ENCODE assay signal across 1 cellular context in the genomic region with DNA sequence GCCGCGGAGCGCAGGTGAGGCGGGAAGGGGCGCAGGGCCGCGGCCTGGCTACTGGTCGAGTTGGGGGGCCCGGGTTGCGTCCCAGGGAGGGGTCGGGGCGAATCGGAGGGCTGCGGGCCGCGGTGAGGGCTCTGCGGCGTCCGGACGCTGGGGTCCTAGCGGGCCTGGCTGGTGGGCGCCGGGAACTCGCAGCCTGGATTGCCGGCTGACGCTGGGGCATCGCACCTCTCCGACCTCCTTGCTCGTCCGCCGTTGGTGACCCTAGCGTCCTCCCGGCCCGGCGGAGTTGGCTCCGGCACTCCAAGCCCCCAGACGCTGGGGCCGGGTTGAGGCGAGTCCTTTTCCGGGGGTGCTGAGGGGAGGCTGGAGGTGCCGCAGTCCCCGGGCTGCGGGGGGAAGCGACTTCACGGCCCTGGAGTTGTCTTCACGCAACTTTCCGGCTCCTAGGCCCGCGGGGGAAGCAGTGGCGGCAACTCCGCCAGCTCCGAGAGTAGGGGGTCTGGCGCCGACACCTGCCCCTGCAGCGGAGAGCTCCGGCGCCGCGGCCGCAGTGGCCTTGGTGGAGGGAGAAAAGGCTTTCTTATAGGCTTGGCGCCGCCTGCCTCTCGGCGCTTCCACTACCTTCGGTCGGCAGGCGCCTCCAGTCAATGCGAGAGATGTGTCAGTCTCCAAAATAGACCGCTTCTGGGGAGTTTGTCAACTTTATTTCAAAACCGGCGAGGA.
TF ChIP-seq lines count a peak whose summit lies in the region.

No MANE protein-coding gene starts in this region.

TF ChIP-seq in HepG2, 621 proteins besides CTCF, POLR2A, EP300 and RAD21 (continued from another document):
- TF ChIP-seq, protein P1, sequence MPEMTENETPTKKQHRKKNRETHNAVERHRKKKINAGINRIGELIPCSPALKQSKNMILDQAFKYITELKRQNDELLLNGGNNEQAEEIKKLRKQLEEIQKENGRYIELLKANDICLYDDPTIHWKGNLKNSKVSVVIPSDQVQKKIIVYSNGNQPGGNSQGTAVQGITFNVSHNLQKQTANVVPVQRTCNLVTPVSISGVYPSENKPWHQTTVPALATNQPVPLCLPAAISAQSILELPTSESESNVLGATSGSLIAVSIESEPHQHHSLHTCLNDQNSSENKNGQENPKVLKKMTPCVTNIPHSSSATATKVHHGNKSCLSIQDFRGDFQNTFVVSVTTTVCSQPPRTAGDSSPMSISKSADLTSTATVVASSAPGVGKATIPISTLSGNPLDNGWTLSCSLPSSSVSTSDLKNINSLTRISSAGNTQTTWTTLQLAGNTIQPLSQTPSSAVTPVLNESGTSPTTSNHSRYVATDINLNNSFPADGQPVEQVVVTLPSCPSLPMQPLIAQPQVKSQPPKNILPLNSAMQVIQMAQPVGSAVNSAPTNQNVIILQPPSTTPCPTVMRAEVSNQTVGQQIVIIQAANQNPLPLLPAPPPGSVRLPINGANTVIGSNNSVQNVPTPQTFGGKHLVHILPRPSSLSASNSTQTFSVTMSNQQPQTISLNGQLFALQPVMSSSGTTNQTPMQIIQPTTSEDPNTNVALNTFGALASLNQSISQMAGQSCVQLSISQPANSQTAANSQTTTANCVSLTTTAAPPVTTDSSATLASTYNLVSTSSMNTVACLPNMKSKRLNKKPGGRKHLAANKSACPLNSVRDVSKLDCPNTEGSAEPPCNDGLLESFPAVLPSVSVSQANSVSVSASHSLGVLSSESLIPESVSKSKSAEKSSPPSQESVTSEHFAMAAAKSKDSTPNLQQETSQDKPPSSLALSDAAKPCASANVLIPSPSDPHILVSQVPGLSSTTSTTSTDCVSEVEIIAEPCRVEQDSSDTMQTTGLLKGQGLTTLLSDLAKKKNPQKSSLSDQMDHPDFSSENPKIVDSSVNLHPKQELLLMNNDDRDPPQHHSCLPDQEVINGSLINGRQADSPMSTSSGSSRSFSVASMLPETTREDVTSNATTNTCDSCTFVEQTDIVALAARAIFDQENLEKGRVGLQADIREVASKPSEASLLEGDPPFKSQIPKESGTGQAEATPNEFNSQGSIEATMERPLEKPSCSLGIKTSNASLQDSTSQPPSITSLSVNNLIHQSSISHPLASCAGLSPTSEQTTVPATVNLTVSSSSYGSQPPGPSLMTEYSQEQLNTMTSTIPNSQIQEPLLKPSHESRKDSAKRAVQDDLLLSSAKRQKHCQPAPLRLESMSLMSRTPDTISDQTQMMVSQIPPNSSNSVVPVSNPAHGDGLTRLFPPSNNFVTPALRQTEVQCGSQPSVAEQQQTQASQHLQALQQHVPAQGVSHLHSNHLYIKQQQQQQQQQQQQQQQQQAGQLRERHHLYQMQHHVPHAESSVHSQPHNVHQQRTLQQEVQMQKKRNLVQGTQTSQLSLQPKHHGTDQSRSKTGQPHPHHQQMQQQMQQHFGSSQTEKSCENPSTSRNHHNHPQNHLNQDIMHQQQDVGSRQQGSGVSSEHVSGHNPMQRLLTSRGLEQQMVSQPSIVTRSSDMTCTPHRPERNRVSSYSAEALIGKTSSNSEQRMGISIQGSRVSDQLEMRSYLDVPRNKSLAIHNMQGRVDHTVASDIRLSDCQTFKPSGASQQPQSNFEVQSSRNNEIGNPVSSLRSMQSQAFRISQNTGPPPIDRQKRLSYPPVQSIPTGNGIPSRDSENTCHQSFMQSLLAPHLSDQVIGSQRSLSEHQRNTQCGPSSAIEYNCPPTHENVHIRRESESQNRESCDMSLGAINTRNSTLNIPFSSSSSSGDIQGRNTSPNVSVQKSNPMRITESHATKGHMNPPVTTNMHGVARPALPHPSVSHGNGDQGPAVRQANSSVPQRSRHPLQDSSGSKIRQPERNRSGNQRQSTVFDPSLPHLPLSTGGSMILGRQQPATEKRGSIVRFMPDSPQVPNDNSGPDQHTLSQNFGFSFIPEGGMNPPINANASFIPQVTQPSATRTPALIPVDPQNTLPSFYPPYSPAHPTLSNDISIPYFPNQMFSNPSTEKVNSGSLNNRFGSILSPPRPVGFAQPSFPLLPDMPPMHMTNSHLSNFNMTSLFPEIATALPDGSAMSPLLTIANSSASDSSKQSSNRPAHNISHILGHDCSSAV (CRISPR knock-in tag; IDR thresholded peaks at IDR 0.05; ENCODE audit: borderline replicate concordance), result no peak
- no peak for TF ChIP-seq ZNF549 (CRISPR knock-in tag; IDR thresholded peaks at IDR 0.05)
- TF ChIP-seq, protein P2, sequence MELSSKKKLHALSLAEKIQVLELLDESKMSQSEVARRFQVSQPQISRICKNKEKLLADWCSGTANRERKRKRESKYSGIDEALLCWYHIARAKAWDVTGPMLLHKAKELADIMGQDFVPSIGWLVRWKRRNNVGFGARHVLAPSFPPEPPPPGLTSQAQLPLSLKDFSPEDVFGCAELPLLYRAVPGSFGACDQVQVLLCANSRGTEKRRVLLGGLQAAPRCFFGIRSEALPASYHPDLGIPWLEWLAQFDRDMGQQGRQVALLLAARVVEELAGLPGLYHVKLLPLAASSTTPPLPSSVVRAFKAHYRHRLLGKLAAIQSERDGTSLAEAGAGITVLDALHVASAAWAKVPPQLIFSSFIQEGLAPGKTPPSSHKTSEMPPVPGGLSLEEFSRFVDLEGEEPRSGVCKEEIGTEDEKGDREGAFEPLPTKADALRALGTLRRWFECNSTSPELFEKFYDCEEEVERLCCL (CRISPR knock-in tag; IDR thresholded peaks at IDR 0.05; ENCODE audit: borderline replicate concordance), result no peak
- peak; percentile 56; the same call in 1 of the 2 replicates for TF ChIP-seq ZNF564 (CRISPR knock-in tag; IDR thresholded peaks at IDR 0.05)
- peak; percentile 26 for TF ChIP-seq AGO2 (optimal IDR thresholded peaks at IDR 0.05; ENCODE audit: low read depth, low read length)
- no peak for TF ChIP-seq SIX1 (CRISPR knock-in tag; IDR thresholded peaks at IDR 0.05; ENCODE audit: borderline replicate concordance)
- TF ChIP-seq, protein P3, sequence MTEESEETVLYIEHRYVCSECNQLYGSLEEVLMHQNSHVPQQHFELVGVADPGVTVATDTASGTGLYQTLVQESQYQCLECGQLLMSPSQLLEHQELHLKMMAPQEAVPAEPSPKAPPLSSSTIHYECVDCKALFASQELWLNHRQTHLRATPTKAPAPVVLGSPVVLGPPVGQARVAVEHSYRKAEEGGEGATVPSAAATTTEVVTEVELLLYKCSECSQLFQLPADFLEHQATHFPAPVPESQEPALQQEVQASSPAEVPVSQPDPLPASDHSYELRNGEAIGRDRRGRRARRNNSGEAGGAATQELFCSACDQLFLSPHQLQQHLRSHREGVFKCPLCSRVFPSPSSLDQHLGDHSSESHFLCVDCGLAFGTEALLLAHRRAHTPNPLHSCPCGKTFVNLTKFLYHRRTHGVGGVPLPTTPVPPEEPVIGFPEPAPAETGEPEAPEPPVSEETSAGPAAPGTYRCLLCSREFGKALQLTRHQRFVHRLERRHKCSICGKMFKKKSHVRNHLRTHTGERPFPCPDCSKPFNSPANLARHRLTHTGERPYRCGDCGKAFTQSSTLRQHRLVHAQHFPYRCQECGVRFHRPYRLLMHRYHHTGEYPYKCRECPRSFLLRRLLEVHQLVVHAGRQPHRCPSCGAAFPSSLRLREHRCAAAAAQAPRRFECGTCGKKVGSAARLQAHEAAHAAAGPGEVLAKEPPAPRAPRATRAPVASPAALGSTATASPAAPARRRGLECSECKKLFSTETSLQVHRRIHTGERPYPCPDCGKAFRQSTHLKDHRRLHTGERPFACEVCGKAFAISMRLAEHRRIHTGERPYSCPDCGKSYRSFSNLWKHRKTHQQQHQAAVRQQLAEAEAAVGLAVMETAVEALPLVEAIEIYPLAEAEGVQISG (CRISPR knock-in tag; IDR thresholded peaks at IDR 0.05), result 0 out of 2 replicates have a peak, but pooled peaks have one; percentile 17
- TF ChIP-seq RBM39 (IDR thresholded peaks at IDR 0.05; ENCODE audit: low read depth, low read length, poor library complexity, severe bottlenecking), result no peak
- no peak for TF ChIP-seq ATF7 (IDR thresholded peaks at IDR 0.05)
- TF ChIP-seq ATF7 (CRISPR knock-in tag; IDR thresholded peaks at IDR 0.05), result no peak
- TF ChIP-seq, protein P4, sequence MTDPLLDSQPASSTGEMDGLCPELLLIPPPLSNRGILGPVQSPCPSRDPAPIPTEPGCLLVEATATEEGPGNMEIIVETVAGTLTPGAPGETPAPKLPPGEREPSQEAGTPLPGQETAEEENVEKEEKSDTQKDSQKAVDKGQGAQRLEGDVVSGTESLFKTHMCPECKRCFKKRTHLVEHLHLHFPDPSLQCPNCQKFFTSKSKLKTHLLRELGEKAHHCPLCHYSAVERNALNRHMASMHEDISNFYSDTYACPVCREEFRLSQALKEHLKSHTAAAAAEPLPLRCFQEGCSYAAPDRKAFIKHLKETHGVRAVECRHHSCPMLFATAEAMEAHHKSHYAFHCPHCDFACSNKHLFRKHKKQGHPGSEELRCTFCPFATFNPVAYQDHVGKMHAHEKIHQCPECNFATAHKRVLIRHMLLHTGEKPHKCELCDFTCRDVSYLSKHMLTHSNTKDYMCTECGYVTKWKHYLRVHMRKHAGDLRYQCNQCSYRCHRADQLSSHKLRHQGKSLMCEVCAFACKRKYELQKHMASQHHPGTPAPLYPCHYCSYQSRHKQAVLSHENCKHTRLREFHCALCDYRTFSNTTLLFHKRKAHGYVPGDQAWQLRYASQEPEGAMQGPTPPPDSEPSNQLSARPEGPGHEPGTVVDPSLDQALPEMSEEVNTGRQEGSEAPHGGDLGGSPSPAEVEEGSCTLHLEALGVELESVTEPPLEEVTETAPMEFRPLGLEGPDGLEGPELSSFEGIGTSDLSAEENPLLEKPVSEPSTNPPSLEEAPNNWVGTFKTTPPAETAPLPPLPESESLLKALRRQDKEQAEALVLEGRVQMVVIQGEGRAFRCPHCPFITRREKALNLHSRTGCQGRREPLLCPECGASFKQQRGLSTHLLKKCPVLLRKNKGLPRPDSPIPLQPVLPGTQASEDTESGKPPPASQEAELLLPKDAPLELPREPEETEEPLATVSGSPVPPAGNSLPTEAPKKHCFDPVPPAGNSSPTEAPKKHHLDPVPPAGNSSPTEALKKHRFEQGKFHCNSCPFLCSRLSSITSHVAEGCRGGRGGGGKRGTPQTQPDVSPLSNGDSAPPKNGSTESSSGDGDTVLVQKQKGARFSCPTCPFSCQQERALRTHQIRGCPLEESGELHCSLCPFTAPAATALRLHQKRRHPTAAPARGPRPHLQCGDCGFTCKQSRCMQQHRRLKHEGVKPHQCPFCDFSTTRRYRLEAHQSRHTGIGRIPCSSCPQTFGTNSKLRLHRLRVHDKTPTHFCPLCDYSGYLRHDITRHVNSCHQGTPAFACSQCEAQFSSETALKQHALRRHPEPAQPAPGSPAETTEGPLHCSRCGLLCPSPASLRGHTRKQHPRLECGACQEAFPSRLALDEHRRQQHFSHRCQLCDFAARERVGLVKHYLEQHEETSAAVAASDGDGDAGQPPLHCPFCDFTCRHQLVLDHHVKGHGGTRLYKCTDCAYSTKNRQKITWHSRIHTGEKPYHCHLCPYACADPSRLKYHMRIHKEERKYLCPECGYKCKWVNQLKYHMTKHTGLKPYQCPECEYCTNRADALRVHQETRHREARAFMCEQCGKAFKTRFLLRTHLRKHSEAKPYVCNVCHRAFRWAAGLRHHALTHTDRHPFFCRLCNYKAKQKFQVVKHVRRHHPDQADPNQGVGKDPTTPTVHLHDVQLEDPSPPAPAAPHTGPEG (CRISPR knock-in tag; IDR thresholded peaks at IDR 0.05), result no peak; the same call in 1 of the 2 replicates
- TF ChIP-seq, protein P5, sequence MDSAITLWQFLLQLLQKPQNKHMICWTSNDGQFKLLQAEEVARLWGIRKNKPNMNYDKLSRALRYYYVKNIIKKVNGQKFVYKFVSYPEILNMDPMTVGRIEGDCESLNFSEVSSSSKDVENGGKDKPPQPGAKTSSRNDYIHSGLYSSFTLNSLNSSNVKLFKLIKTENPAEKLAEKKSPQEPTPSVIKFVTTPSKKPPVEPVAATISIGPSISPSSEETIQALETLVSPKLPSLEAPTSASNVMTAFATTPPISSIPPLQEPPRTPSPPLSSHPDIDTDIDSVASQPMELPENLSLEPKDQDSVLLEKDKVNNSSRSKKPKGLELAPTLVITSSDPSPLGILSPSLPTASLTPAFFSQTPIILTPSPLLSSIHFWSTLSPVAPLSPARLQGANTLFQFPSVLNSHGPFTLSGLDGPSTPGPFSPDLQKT (CRISPR knock-in tag; IDR thresholded peaks at IDR 0.05; ENCODE audit: borderline replicate concordance), result no peak
- TF ChIP-seq DMAP1 (CRISPR knock-in tag; IDR thresholded peaks at IDR 0.05), result no peak
- 0 out of 2 replicates have a peak, but pooled peaks have one; percentile 20 for TF ChIP-seq ZNF138 (CRISPR knock-in tag; IDR thresholded peaks at IDR 0.05; ENCODE audit: low read depth)
- no peak for TF ChIP-seq ZNF24 (IDR thresholded peaks at IDR 0.05)
- TF ChIP-seq ASH2L (IDR thresholded peaks at IDR 0.05; ENCODE audit: insufficient read length, low read depth, low read length), result peak; percentile 79
